Comparison of ENCODE assay signal across 21 cellular contexts in genomic region chr15:29159771-29160455, GRCh38.
"Had no signal": no experiment of that assay in that cellular context is flagged by ENCODE, and none has a peak within 500 bp of the region (broad histone marks: within the 10 kb centered on the region; RNA-seq: fewer than 3 reads in every experiment).

No MANE protein-coding gene starts in this region.

- H3K4me1 ChIP-seq: esophagus muscularis mucosa, foreskin keratinocyte, gastroesophageal sphincter, heart left ventricle, left ventricle myocardium inferior, lower lobe of right lung had no signal

- DNase-seq: dermis blood vessel endothelial cell; dorsolateral prefrontal cortex; effector CD4-positive, alpha-beta T cell; effector memory CD4-positive, alpha-beta T cell; foreskin keratinocyte; heart left ventricle; hypothalamus; islet precursor cell; kidney; kidney glomerular epithelial cell; left colon; left ventricle myocardium inferior; lower lobe of right lung; mesendoderm; midbrain had no signal

- H3K36me3 ChIP-seq: esophagus muscularis mucosa, gastroesophageal sphincter, heart left ventricle, left ventricle myocardium inferior, lower lobe of right lung had no signal

- ATAC-seq: foreskin keratinocyte, gastroesophageal sphincter, heart left ventricle, left colon, left lobe of liver, lower lobe of right lung had no signal

- H3K27me3 ChIP-seq: dorsolateral prefrontal cortex, gastroesophageal sphincter, heart left ventricle, hepatocyte had no signal

- H3K4me3 ChIP-seq: coronary artery, dorsolateral prefrontal cortex, esophagus muscularis mucosa, gastroesophageal sphincter, heart left ventricle, hepatocyte, left ventricle myocardium inferior, lower lobe of right lung had no signal

- H2AFZ ChIP-seq: hepatocyte had no signal

- H3K27ac ChIP-seq: coronary artery, dorsolateral prefrontal cortex, esophagus muscularis mucosa, foreskin keratinocyte, gastroesophageal sphincter, heart left ventricle, hepatocyte, left ventricle myocardium inferior, lower lobe of right lung had no signal

- H3K27ac Mint-ChIP-seq: immature natural killer cell had no signal

- H3K4me2 ChIP-seq: hepatocyte had no signal
